In genomic region chr11:47466701-47467250, GRCh38 we compare ENCODE assay signal across 9 cellular contexts. TPM values are rescaled to one million over a fixed set of nuclear protein-coding genes. Genes with fewer than 3 reads are reported as not detected.
A peak's percentile ranks its signal among the peaks of the same experiment; 100 is the strongest.
DNase-seq lines count a peak whose midpoint lies in the region; ATAC-seq and TF ChIP-seq lines count a peak whose summit lies in the region.
"Had no signal": no experiment of that assay in that cellular context is flagged by ENCODE, and none has a peak within 500 bp of the region (broad histone marks: within the 10 kb centered on the region; RNA-seq: fewer than 3 reads in every experiment).

No MANE protein-coding gene starts in this region.

- no peak overlapping the region; the same call in 1 of the 2 replicates for H3K9ac ChIP-seq in IMR-90 (ENCODE audit: low read depth, low read length)

- peaks cover 52 to 78% of the 10 kb centered on the region in 2 experiments for H3K79me1 ChIP-seq in IMR-90 (ENCODE audit: low read depth in 1 of 2, low read length in 2 of 2)

- H2AK5ac ChIP-seq in IMR-90 (ENCODE audit: low read depth, low read length): no peak overlapping the region

- no peak overlapping the region for H2AFZ ChIP-seq in IMR-90 (replicated peaks; ENCODE audit: low read length, poor library complexity)

- H4K5ac ChIP-seq in IMR-90 (ENCODE audit: low read depth, low read length): peak overlapping the region; percentile 30; the same call in 1 of the 2 replicates

- H3K27me3 ChIP-seq in IMR-90 (ENCODE audit: control insufficient read depth, insufficient read depth, low read length) (no peaks in the 10 kb centered on the region), tibial artery (no peaks in the 10 kb centered on the region)

- H3K4me3 Mint-ChIP-seq in brain: peak overlapping the region in 3 of 5 experiments; percentile 11 to 71 (median 39)
- H3K4me3 Mint-ChIP-seq in immature natural killer cell: no peak overlapping the region
- H3K4me3 Mint-ChIP-seq: T-helper 1 cell treated with Interleukin-12 subunit alpha and Interleukin-12 subunit beta and Interleukin-4 antibody, amounts not matched to agents 30 μg/mL and 1 μg/mL, for 36 hours had no signal

- no peak for TF ChIP-seq CTCF in 22Rv1 (IDR thresholded peaks at IDR 0.05)
- TF ChIP-seq CTCF in IMR-90 (conservative IDR thresholded peaks at IDR 0.05; ENCODE audit: low read depth, low read length): no peak
- no peak for TF ChIP-seq CTCF in brain (conservative IDR thresholded peaks at IDR 0.05)
- no peak for TF ChIP-seq CTCF in tibial artery (IDR thresholded peaks at IDR 0.05)

- in situ Hi-C loops in IMR-90 (cut with MboI; ENCODE audit: low sequenced_read_pairs): no loop called here

- H3K27me3 Mint-ChIP-seq in brain: peaks cover 3% of the 10 kb centered on the region
- H3K27me3 Mint-ChIP-seq in immature natural killer cell (ENCODE audit: low read depth in 3 of 3): peaks cover 0 to 2% (median 0%) of the 10 kb centered on the region in 3 donors

- no peak overlapping the region for H4K91ac ChIP-seq in IMR-90 (ENCODE audit: insufficient read depth, low read depth, low read length)

- H3K23ac ChIP-seq in IMR-90 (ENCODE audit: low read depth, low read length): 0 out of 2 replicates have a peak overlapping the region, but pooled peaks have one; percentile 25

- CTCF ChIA-PET in IMR-90 (lab: Yijun Ruan, JAX): interaction anchor here (0.6 kb wide), 1 partner anchor 71 kb away, joined by 3 read pairs; no protein-coding TSS in a partner anchor

- H3K4me1 Mint-ChIP-seq in brain: peaks cover 49% of the 10 kb centered on the region
- H3K4me1 Mint-ChIP-seq in immature natural killer cell: peaks cover 4 to 8% of the 10 kb centered on the region in 2 donors

- no peak overlapping the region for H2BK5ac ChIP-seq in IMR-90 (ENCODE audit: low read depth, low read length, poor library complexity, severe bottlenecking)

- H3K9me1 ChIP-seq in IMR-90 (ENCODE audit: insufficient read depth, low read length): peaks cover 15% of the 10 kb centered on the region

- H2BK20ac ChIP-seq in IMR-90 (ENCODE audit: low read depth, low read length): no peak overlapping the region

- H3K27ac Mint-ChIP-seq in brain (peak overlapping the region; percentile 33 to 98 (median 92)), immature natural killer cell (no peak overlapping the region)
- H3K27ac Mint-ChIP-seq: T-helper 1 cell treated with Interleukin-12 subunit alpha and Interleukin-12 subunit beta and Interleukin-4 antibody, amounts not matched to agents 30 μg/mL and 1 μg/mL, for 36 hours had no signal

- H3K36me3 ChIP-seq in IMR-90 (ENCODE audit: control insufficient read depth, insufficient read depth, low read length): peaks cover 36% of the 10 kb centered on the region
- H3K36me3 ChIP-seq in tibial artery: peaks cover 13 to 41% (median 22%) of the 10 kb centered on the region in 3 donors

- peak overlapping the region; percentile 22; the same call in 1 of the 2 replicates for H3K4me2 ChIP-seq in IMR-90 (ENCODE audit: low read depth, low read length)

- H4K8ac ChIP-seq in IMR-90 (ENCODE audit: low read depth in 2 of 2, low read length in 2 of 2): no peak overlapping the region

- H2AK9ac ChIP-seq in IMR-90 (replicated peaks; ENCODE audit: low read depth, low read length, poor library complexity): peak overlapping the region; percentile 30

- H3K14ac ChIP-seq in IMR-90 (replicated peaks; ENCODE audit: low read depth, low read length): no peak overlapping the region

- H3K36me3 Mint-ChIP-seq in brain (peaks cover 45% of the 10 kb centered on the region), immature natural killer cell (peaks cover 0 to 11% (median 7%) of the 10 kb centered on the region in 3 donors)

- POLR2A ChIA-PET in IMR-90 (lab: Charles Lee; ENCODE audit: unreplicated experiment): no interaction called here

- no peak overlapping the region for H3K4me3 ChIP-seq in IMR-90 (ENCODE audit: insufficient read depth, low read depth, low read length)
- no peak overlapping the region for H3K4me3 ChIP-seq in tibial artery

- DNase-seq in IMR-90 (no peak), medulla oblongata (ENCODE audit: extremely low spot score) (peak; percentile 76), tibial artery (peak in 1 of 2 donors; percentile 62), immature natural killer cell (no peak)

- dilution Hi-C loops in IMR-90 (cut with HindIII; ENCODE audit: low sequenced_read_pairs, unreplicated experiment): no loop called here

- ATAC-seq in IMR-90 (ENCODE audit: low read depth) (peak; percentile 41), HG03354 (IDR thresholded peaks at IDR 0.05; ENCODE audit: poor library complexity, severe bottlenecking, unreplicated experiment) (no peak), HG02938 (IDR thresholded peaks at IDR 0.05; ENCODE audit: unreplicated experiment) (no peak)

- H3K4me1 ChIP-seq in IMR-90 (ENCODE audit: control insufficient read depth, insufficient read depth, low read length): peaks cover 12% of the 10 kb centered on the region
- H3K4me1 ChIP-seq in tibial artery: peaks cover 0 to 54% (median 19%) of the 10 kb centered on the region in 4 donors

- no peak overlapping the region for H3K56ac ChIP-seq in IMR-90 (ENCODE audit: extremely low read depth, insufficient read depth, low read length)

- no peak overlapping the region; the same call in 1 of the 2 replicates for H3K4ac ChIP-seq in IMR-90 (ENCODE audit: low read depth, low read length)

- H3K18ac ChIP-seq in IMR-90 (ENCODE audit: low read depth, low read length): no peak overlapping the region

- no peak for TF ChIP-seq RAD21 in IMR-90 (IDR thresholded peaks at IDR 0.05; ENCODE audit: low read length)

- peaks cover 27% of the 10 kb centered on the region for H4K20me1 ChIP-seq in IMR-90 (ENCODE audit: insufficient read depth, low read length)

- no peak for TF ChIP-seq POLR2A in IMR-90 (IDR thresholded peaks at IDR 0.05; ENCODE audit: low read depth, low read length)

- BruUV-seq in IMR-90 (replicated peaks; lab: Mats Ljungman, UMichigan): TSS peak; percentile 21

- intact Hi-C loops in IMR-90 (cut with micrococcal nuclease) (no loop called here), tibial artery (cut with DNase I; ENCODE audit: low total_unique reads) (no loop called here)

- H3K9me3 Mint-ChIP-seq in brain (no peaks in the 10 kb centered on the region), immature natural killer cell (no peaks in the 10 kb centered on the region)
- H3K9me3 Mint-ChIP-seq: T-helper 1 cell treated with Interleukin-12 subunit alpha and Interleukin-12 subunit beta and Interleukin-4 antibody, amounts not matched to agents 30 μg/mL and 1 μg/mL, for 36 hours had no signal

- no peaks in the 10 kb centered on the region for H3K9me3 ChIP-seq in IMR-90 (ENCODE audit: control insufficient read depth, insufficient read depth, low read length)
- no peaks in the 10 kb centered on the region for H3K9me3 ChIP-seq in tibial artery

- WGBS in IMR-90 (ENCODE audit: extremely low coverage in 2 of 2, insufficient read length in 1 of 2), 2 experiments: 40% methylated on average over 1 of the region's 4 CpGs; no CpG with 5 or more reads in 1 of the 2 experiments

- no peak overlapping the region for H2BK15ac ChIP-seq in IMR-90 (ENCODE audit: low read depth, low read length)

- H3K27ac ChIP-seq in 22Rv1 (0 out of 2 replicates have a peak overlapping the region, but pooled peaks have one; percentile 7), IMR-90 (ENCODE audit: insufficient read depth, low read length) (peak overlapping the region; percentile 27; the same call in 1 of the 2 replicates), tibial artery (peak overlapping the region; percentile 27 to 55)

- no peak overlapping the region for H2BK120ac ChIP-seq in IMR-90 (ENCODE audit: low read depth, low read length)

TF ChIP-seq in IMR-90, 13 proteins besides CTCF, POLR2A, EP300 and RAD21:
- TF ChIP-seq USF2 (IDR thresholded peaks at IDR 0.05; ENCODE audit: low read depth, low read length): no peak
- TF ChIP-seq NFE2L2 (IDR thresholded peaks at IDR 0.05; ENCODE audit: low read depth, low read length): no peak
- no peak for TF ChIP-seq MXI1 (IDR thresholded peaks at IDR 0.05; ENCODE audit: borderline replicate concordance, low read depth, low read length)
- no peak for TF ChIP-seq SMC3 (IDR thresholded peaks at IDR 0.05; ENCODE audit: low read depth, low read length)
- no peak for TF ChIP-seq MAFK (IDR thresholded peaks at IDR 0.05; ENCODE audit: low read depth, low read length)
- no peak for TF ChIP-seq CEBPB (IDR thresholded peaks at IDR 0.05; ENCODE audit: low read depth, low read length)
- no peak for TF ChIP-seq MAZ (IDR thresholded peaks at IDR 0.05; ENCODE audit: borderline replicate concordance, low read depth, low read length)
- no peak for TF ChIP-seq FOS (IDR thresholded peaks at IDR 0.05; ENCODE audit: low read depth, low read length)
- no peak for TF ChIP-seq RCOR1 (IDR thresholded peaks at IDR 0.05; ENCODE audit: insufficient replicate concordance, low read length)
- TF ChIP-seq BHLHE40 (IDR thresholded peaks at IDR 0.05; ENCODE audit: low read depth, low read length): no peak
- no peak for TF ChIP-seq RFX5 (IDR thresholded peaks at IDR 0.05; ENCODE audit: low read depth, low read length)

RNA-seq across cellular contexts. Expression of gene RAPSN, which starts 17.8 kb away (rescaled TPM):
- not detected in 2 replicates for total RNA-seq in IMR-90 (2012; rRNA removed)
- polyA plus RNA-seq in IMR-90 (2012; rRNA removed) (0.03 and 0.09 TPM in 2 replicates), brain (ENCODE audit: insufficient read depth, low read depth, low replicate concordance) (0.24 TPM), immature natural killer cell (not detected)
- polyA plus RNA-seq in IMR-90 (2012; cell fraction: cytosol; rRNA removed): 0.03 and 0.08 TPM in 2 replicates
- polyA plus RNA-seq in IMR-90 (2012; cell fraction: nucleus; rRNA removed; ENCODE audit: low replicate concordance): 0.19 and 0.51 TPM in 2 replicates

RNA-seq across cellular contexts. Expression of gene PSMC3, which starts 40.5 kb away (rescaled TPM):
- total RNA-seq in IMR-90 (2012; rRNA removed): 238 and 484 TPM in 2 replicates
- polyA plus RNA-seq in IMR-90 (2012; rRNA removed) (253 TPM in 2 replicates), brain (ENCODE audit: insufficient read depth, low read depth, low replicate concordance) (196 TPM), immature natural killer cell (100 to 1,000 TPM; 157 to 207 (median 184) TPM)
- polyA plus RNA-seq in IMR-90 (2012; cell fraction: cytosol; rRNA removed): 146 and 163 TPM in 2 replicates
- 79.5 and 128 TPM in 2 replicates for polyA plus RNA-seq in IMR-90 (2012; cell fraction: nucleus; rRNA removed; ENCODE audit: low replicate concordance)

RNA-seq across cellular contexts. Expression of gene SLC39A13, which starts 58.4 kb away (rescaled TPM):
- total RNA-seq in IMR-90 (2012; rRNA removed): 29.2 and 32.4 TPM in 2 replicates
- polyA plus RNA-seq in IMR-90 (2012; rRNA removed): 144 and 164 TPM in 2 replicates
- 96.1 and 190 TPM in 2 replicates for polyA plus RNA-seq in IMR-90 (2012; cell fraction: cytosol; rRNA removed)
- 451 and 1,131 TPM in 2 replicates for polyA plus RNA-seq in IMR-90 (2012; cell fraction: nucleus; rRNA removed; ENCODE audit: low replicate concordance)
- polyA plus RNA-seq in brain (ENCODE audit: insufficient read depth, low read depth, low replicate concordance): 23.0 TPM
- polyA plus RNA-seq in immature natural killer cell: 10 to 100 TPM; 22.1 to 33.2 (median 27.7) TPM

Comparison
In these comparisons a context has a peak if more than half of its experiments do, and no peak if none do; other contexts are left out.
1. H3K27ac Mint-ChIP-seq: peak in brain (5 of 5); none in immature natural killer cell (0 of 6).
2. H3K4me3 Mint-ChIP-seq: peak in brain (3 of 5); none in immature natural killer cell (0 of 5).
3. Peak in every context shown above with its lines, with median percentiles within 50 percentile points of each other: H3K27ac ChIP-seq.